Comparison of ENCODE assay signal across 8 cellular contexts in the genomic region with DNA sequence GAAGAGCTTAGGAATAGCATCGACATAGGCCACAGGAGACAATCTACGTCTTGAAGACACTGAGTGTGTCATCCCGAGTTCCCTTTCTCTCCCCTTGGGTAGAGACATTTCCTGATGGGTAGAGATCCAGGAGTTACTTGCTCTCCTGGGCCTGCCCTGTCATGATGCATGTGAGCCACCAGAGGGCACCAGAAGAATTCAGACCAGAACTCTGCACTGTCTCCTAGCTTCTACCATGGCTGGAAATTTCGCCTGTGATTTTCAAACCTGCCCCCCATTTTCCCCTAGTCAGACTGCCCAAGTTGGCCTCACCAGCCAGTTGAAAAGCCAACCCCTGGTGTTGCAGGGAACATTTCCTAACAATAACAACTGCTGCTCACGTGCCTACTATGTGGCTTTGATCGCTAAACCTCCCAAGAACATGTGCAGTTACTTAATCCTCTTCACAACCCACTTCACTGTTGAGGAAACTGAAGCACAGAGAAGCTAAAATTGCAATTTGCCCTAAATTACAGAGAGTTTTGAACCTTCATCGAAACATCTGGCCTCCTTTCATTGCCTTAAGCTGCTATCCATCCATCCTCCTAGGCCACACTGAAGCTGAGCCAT. TPM values are rescaled to one million over a fixed set of nuclear protein-coding genes. Genes with fewer than 3 reads are reported as not detected.
A peak's percentile ranks its signal among the peaks of the same experiment; 100 is the strongest.
DNase-seq lines count a peak whose midpoint lies in the region; ATAC-seq, FAIRE-seq and TF ChIP-seq lines count a peak whose summit lies in the region.

No MANE protein-coding gene starts in this region.

- H3K36me3 ChIP-seq in DND-41 (ENCODE audit: insufficient read depth, low read length) (no peaks in the 10 kb centered on the region), osteoblast (ENCODE audit: insufficient read depth, low read length) (no peaks in the 10 kb centered on the region), upper lobe of right lung (no peaks in the 10 kb centered on the region)

- H2AFZ ChIP-seq in DND-41 (ENCODE audit: low read depth, low read length) (no peak overlapping the region), osteoblast (ENCODE audit: low read length) (no peak overlapping the region)

- no peak overlapping the region for H3K4me3 Mint-ChIP-seq in activated T-helper 1 cell treated with anti-CD3 and anti-CD28 coated beads, Interleukin-12 subunit alpha, Interleukin-12 subunit beta, Interleukin-2, Interleukin-4 antibody, amounts not matched to agents 30 ng/mL and 10 ng/mL and 1 ng/mL, durations not matched to agents 14 hours and 24 hours and 36 hours

- H3K36me3 Mint-ChIP-seq in activated T-helper 1 cell treated with anti-CD3 and anti-CD28 coated beads, Interleukin-12 subunit alpha, Interleukin-12 subunit beta, Interleukin-2, Interleukin-4 antibody, amounts not matched to agents 30 ng/mL and 10 ng/mL and 1 ng/mL, durations not matched to agents 14 hours and 24 hours and 36 hours (ENCODE audit: low read depth), result no peaks in the 10 kb centered on the region

- no peaks in the 10 kb centered on the region for H3K9me3 Mint-ChIP-seq in activated T-helper 1 cell treated with anti-CD3 and anti-CD28 coated beads, Interleukin-12 subunit alpha, Interleukin-12 subunit beta, Interleukin-2, Interleukin-4 antibody, amounts not matched to agents 30 ng/mL and 10 ng/mL and 1 ng/mL, durations not matched to agents 14 hours and 24 hours and 36 hours

- no peaks in the 10 kb centered on the region for H3K4me1 Mint-ChIP-seq in activated T-helper 1 cell treated with anti-CD3 and anti-CD28 coated beads, Interleukin-12 subunit alpha, Interleukin-12 subunit beta, Interleukin-2, Interleukin-4 antibody, amounts not matched to agents 30 ng/mL and 10 ng/mL and 1 ng/mL, durations not matched to agents 14 hours and 24 hours and 36 hours (ENCODE audit: low read depth)

- DNase-seq in DND-41 (peak; percentile 66), HT-29 (ENCODE audit: low spot score) (peak; percentile 74), OCI-M1 (lab: John Stamatoyannopoulos, UW) (peak; percentile 78), frontal cortex (ENCODE audit: low spot score in 2 of 2) (peak; percentile 65 to 85), osteoblast (ENCODE audit: insufficient read length, low spot score, missing footprints) (peak; percentile 95), upper lobe of right lung (peak; percentile 66)
- DNase-seq in activated T-helper 1 cell treated with anti-CD3 and anti-CD28 coated beads, Interleukin-12 subunit alpha, Interleukin-12 subunit beta, Interleukin-2, Interleukin-4 antibody, amounts not matched to agents 30 ng/mL and 10 ng/mL and 1 ng/mL, durations not matched to agents 14 hours and 24 hours and 36 hours (ENCODE audit: low spot score), result peak; percentile 31

- H3K27ac Mint-ChIP-seq in activated T-helper 1 cell treated with anti-CD3 and anti-CD28 coated beads, Interleukin-12 subunit alpha, Interleukin-12 subunit beta, Interleukin-2, Interleukin-4 antibody, amounts not matched to agents 30 ng/mL and 10 ng/mL and 1 ng/mL, durations not matched to agents 14 hours and 24 hours and 36 hours, result no peak overlapping the region

- H3K4me3 ChIP-seq in DND-41 (ENCODE audit: low read depth in 1 of 2, low read length in 2 of 2), result no peak overlapping the region
- H3K4me3 ChIP-seq in osteoblast (ENCODE audit: insufficient read depth, low read length), result no peak overlapping the region
- no peak overlapping the region for H3K4me3 ChIP-seq in upper lobe of right lung

- no peaks in the 10 kb centered on the region for H4K20me1 ChIP-seq in DND-41 (ENCODE audit: insufficient read depth, low read length)
- no peaks in the 10 kb centered on the region for H4K20me1 ChIP-seq in osteoblast (ENCODE audit: insufficient read depth, low read length)

- no peaks in the 10 kb centered on the region for H3K79me2 ChIP-seq in DND-41 (ENCODE audit: insufficient read depth, low read length)
- no peaks in the 10 kb centered on the region for H3K79me2 ChIP-seq in osteoblast (ENCODE audit: insufficient read depth, low read length)

- H3K4me2 ChIP-seq in DND-41 (ENCODE audit: insufficient read depth, low read length) (no peak overlapping the region), osteoblast (ENCODE audit: insufficient read depth, low read length) (no peak overlapping the region)

- H3K27ac ChIP-seq in DND-41 (ENCODE audit: low read length) (no peak overlapping the region), osteoblast (ENCODE audit: low read depth, low read length) (no peak overlapping the region), upper lobe of right lung (peak overlapping the region; percentile 7)

- no peaks in the 10 kb centered on the region for H3K27me3 ChIP-seq in DND-41 (ENCODE audit: insufficient read depth, low read length, poor library complexity)
- no peaks in the 10 kb centered on the region for H3K27me3 ChIP-seq in osteoblast (ENCODE audit: insufficient read depth, low read length)
- H3K27me3 ChIP-seq in upper lobe of right lung, result no peaks in the 10 kb centered on the region

- intact Hi-C loops in activated T-helper 1 cell treated with anti-CD3 and anti-CD28 coated beads, Interleukin-12 subunit alpha, Interleukin-12 subunit beta, Interleukin-2, Interleukin-4 antibody, amounts not matched to agents 30 ng/mL and 10 ng/mL and 1 ng/mL, durations not matched to agents 14 hours and 24 hours and 36 hours (cut with micrococcal nuclease), result loop anchor here (1.0 to 5.0 kb wide), 4 partner anchors 35 to 717 kb away; no protein-coding TSS in a partner anchor
- intact Hi-C loops in upper lobe of right lung (cut with DNase I), result no loop called here

- no peak for FAIRE-seq in frontal cortex (lab: Jason Lieb, UNC)

- H3K4me1 ChIP-seq in DND-41 (ENCODE audit: insufficient read depth, low read length) (no peaks in the 10 kb centered on the region), osteoblast (ENCODE audit: insufficient read depth, low read length) (peaks cover 27% of the 10 kb centered on the region), upper lobe of right lung (peaks cover 25% of the 10 kb centered on the region)

- H3K27me3 Mint-ChIP-seq in activated T-helper 1 cell treated with anti-CD3 and anti-CD28 coated beads, Interleukin-12 subunit alpha, Interleukin-12 subunit beta, Interleukin-2, Interleukin-4 antibody, amounts not matched to agents 30 ng/mL and 10 ng/mL and 1 ng/mL, durations not matched to agents 14 hours and 24 hours and 36 hours (ENCODE audit: insufficient read depth), result peaks cover 2% of the 10 kb centered on the region

- H3K9me3 ChIP-seq in DND-41 (ENCODE audit: insufficient read depth, low read length, severe bottlenecking) (no peaks in the 10 kb centered on the region), osteoblast (ENCODE audit: low read depth, low read length) (no peaks in the 10 kb centered on the region), upper lobe of right lung (no peaks in the 10 kb centered on the region)

- no peak overlapping the region for H3K9ac ChIP-seq in DND-41 (ENCODE audit: low read depth, low read length)

- peak; percentile 94 for TF ChIP-seq CTCF in DND-41 (IDR thresholded peaks at IDR 0.05; ENCODE audit: borderline replicate concordance, extremely low read depth, low read length, poor library complexity, severe bottlenecking)
- TF ChIP-seq CTCF in osteoblast (IDR thresholded peaks at IDR 0.05; ENCODE audit: extremely low read depth, low read depth, low read length), result peak; percentile 96
- peak; percentile 84 for TF ChIP-seq CTCF in upper lobe of right lung (IDR thresholded peaks at IDR 0.05)

- ATAC-seq in DND-41 (ENCODE audit: insufficient read depth, low read depth) (peak; percentile 88), GM21447 (IDR thresholded peaks at IDR 0.05; ENCODE audit: unreplicated experiment) (peak; percentile 72), upper lobe of right lung (peak; percentile 76)

RNA-seq across cellular contexts. Expression of a gene that starts 47.2 kb away (rescaled TPM):
- total RNA-seq in HT-29 (2014; rRNA removed; shearing (Covaris generic)), result 107 and 117 TPM in 2 replicates
- 150 and 152 TPM in 2 replicates for total RNA-seq in activated T-helper 1 cell treated with anti-CD3 and anti-CD28 coated beads, Interleukin-12 subunit alpha, Interleukin-12 subunit beta, Interleukin-2, Interleukin-4 antibody, amounts not matched to agents 30 ng/mL and 10 ng/mL and 1 ng/mL, durations not matched to agents 14 hours and 24 hours and 36 hours
- total RNA-seq in frontal cortex, result 280 TPM
- 139 and 153 TPM in 2 replicates for total RNA-seq in osteoblast
- total RNA-seq in upper lobe of right lung, result 104 TPM

Comparison
In these comparisons a context has a peak if more than half of its experiments do, and no peak if none do; other contexts are left out.
1. DNase-seq: peak in every context shown above with its lines; median percentile 95 in osteoblast; 78 in OCI-M1; 75 in frontal cortex; 74 in HT-29; 66 in DND-41; 66 in upper lobe of right lung; 31 in activated T-helper 1 cell treated with anti-CD3 and anti-CD28 coated beads, Interleukin-12 subunit alpha, Interleukin-12 subunit beta, Interleukin-2, Interleukin-4 antibody, amounts not matched to agents 30 ng/mL and 10 ng/mL and 1 ng/mL, durations not matched to agents 14 hours and 24 hours and 36 hours.